Comparison of ENCODE assay signal across 8 cellular contexts in genomic region chr5:124745367-124746251, GRCh38. TPM values are rescaled to one million over a fixed set of nuclear protein-coding genes. Genes with fewer than 3 reads are reported as not detected.
DNase-seq lines count a peak whose midpoint lies in the region; ATAC-seq and TF ChIP-seq lines count a peak whose summit lies in the region.

No MANE protein-coding gene starts in this region.

- no peak overlapping the region for H3K4me3 Mint-ChIP-seq in activated CD4-positive, alpha-beta T cell treated with anti-CD3 and anti-CD28 coated beads for 36 hours

- 17% methylated on average over 2 of the region's 5 CpGs for WGBS in mesenchymal stem cell

- H3K9me3 ChIP-seq in mesenchymal stem cell (ENCODE audit: control insufficient read depth, low read length): no peaks in the 10 kb centered on the region

- no peak overlapping the region for H2AFZ ChIP-seq in mesenchymal stem cell (ENCODE audit: low read depth, low read length)

- peak overlapping the region; percentile 2 to 69 for H3K18ac ChIP-seq in mesenchymal stem cell (ENCODE audit: low read depth in 1 of 2, low read length in 2 of 2)

- peak overlapping the region; percentile 42 for H3K4me3 ChIP-seq in AG09309 (ENCODE audit: control insufficient read depth, low read depth, low read length)
- peak overlapping the region; percentile 61 for H3K4me3 ChIP-seq in LNCaP clone FGC (ENCODE audit: low read depth, low read length)
- H3K4me3 ChIP-seq in mesenchymal stem cell (ENCODE audit: insufficient read depth in 1 of 2, low read depth in 1 of 2, low read length in 2 of 2): peak overlapping the region; percentile 41 to 83

- no peaks in the 10 kb centered on the region for H3K36me3 Mint-ChIP-seq in activated CD4-positive, alpha-beta T cell treated with anti-CD3 and anti-CD28 coated beads for 36 hours (ENCODE audit: low read depth)

- POLR2A ChIA-PET in activated CD4-positive, alpha-beta T cell treated with anti-CD3 and anti-CD28 coated beads for 36 hours (lab: Charles Lee): no interaction called here

- H3K9ac ChIP-seq in mesenchymal stem cell (ENCODE audit: low read length): peak overlapping the region; percentile 95

- H2BK15ac ChIP-seq in mesenchymal stem cell (ENCODE audit: low read depth, poor library complexity, severe bottlenecking): no peak overlapping the region

- H3K27me3 Mint-ChIP-seq in activated CD4-positive, alpha-beta T cell treated with anti-CD3 and anti-CD28 coated beads for 36 hours: peaks cover 44% of the 10 kb centered on the region

- H4K8ac ChIP-seq in mesenchymal stem cell (ENCODE audit: low read length): no peak overlapping the region

- H3K23ac ChIP-seq in mesenchymal stem cell (ENCODE audit: low read length in 2 of 2): no peak overlapping the region

- peaks cover 32% of the 10 kb centered on the region for H3K4me1 Mint-ChIP-seq in activated CD4-positive, alpha-beta T cell treated with anti-CD3 and anti-CD28 coated beads for 36 hours

- H2BK12ac ChIP-seq in mesenchymal stem cell (ENCODE audit: low read length in 2 of 2): no peak overlapping the region

- peak overlapping the region; percentile 63 for H3K4me2 ChIP-seq in mesenchymal stem cell (ENCODE audit: low read length, poor library complexity, severe bottlenecking)

- intact Hi-C loops in activated CD4-positive, alpha-beta T cell treated with anti-CD3 and anti-CD28 coated beads for 36 hours (cut with DNase I, micrococcal nuclease): loop anchor here in 1 of 2 experiments (5.0 kb wide), 1 partner anchor 163 kb away; no protein-coding TSS in a partner anchor

- H3K27ac ChIP-seq in caudate nucleus (ENCODE audit: low read depth, low read length): peak overlapping the region; percentile 83
- H3K27ac ChIP-seq in mesenchymal stem cell (ENCODE audit: low read length, poor library complexity, severe bottlenecking): peak overlapping the region; percentile 97

- ATAC-seq in HG03457 (IDR thresholded peaks at IDR 0.05; ENCODE audit: unreplicated experiment): no peak
- ATAC-seq in activated CD4-positive, alpha-beta T cell treated with anti-CD3 and anti-CD28 coated beads for 36 hours: no peak
- no peak for ATAC-seq in GM21576 (IDR thresholded peaks at IDR 0.05; ENCODE audit: unreplicated experiment)

- H3K27me3 ChIP-seq in mesenchymal stem cell (ENCODE audit: control insufficient read depth in 1 of 2, insufficient read depth in 1 of 2, low read length in 2 of 2): no peaks in the 10 kb centered on the region

- H3K14ac ChIP-seq in mesenchymal stem cell (ENCODE audit: low read length in 2 of 2): no peak overlapping the region

- H2BK5ac ChIP-seq in mesenchymal stem cell (ENCODE audit: low read depth, low read length, poor library complexity, severe bottlenecking): peak overlapping the region; percentile 20

- H2BK120ac ChIP-seq in mesenchymal stem cell (ENCODE audit: low read depth, low read length): peak overlapping the region; percentile 36

- peaks cover 2% of the 10 kb centered on the region for H3K4me1 ChIP-seq in mesenchymal stem cell (ENCODE audit: control insufficient read depth, insufficient read depth, low read depth, low read length)

- DNase-seq in AG09309 (ENCODE audit: low read depth) (no peak), LNCaP clone FGC (ENCODE audit: low read depth) (no peak), caudate nucleus (lab: John Stamatoyannopoulos, UW) (no peak), mesenchymal stem cell (peak; percentile 58), anterior cingulate cortex (lab: John Stamatoyannopoulos, UW) (no peak)
- no peak for DNase-seq in activated CD4-positive, alpha-beta T cell treated with anti-CD3 and anti-CD28 coated beads for 36 hours

- CTCF ChIA-PET in activated CD4-positive, alpha-beta T cell treated with anti-CD3 and anti-CD28 coated beads for 36 hours (lab: Charles Lee): no interaction called here

- H4K91ac ChIP-seq in mesenchymal stem cell (ENCODE audit: low read length): no peak overlapping the region

- TF ChIP-seq CTCF in AG09309 (IDR thresholded peaks at IDR 0.05; ENCODE audit: control insufficient read depth, insufficient read depth, low read depth, low read length, missing control alignments): no peak
- no peak for TF ChIP-seq CTCF in LNCaP clone FGC (IDR thresholded peaks at IDR 0.05; ENCODE audit: control insufficient read depth, extremely low read depth, insufficient read depth)

- H3K9me3 Mint-ChIP-seq in activated CD4-positive, alpha-beta T cell treated with anti-CD3 and anti-CD28 coated beads for 36 hours (ENCODE audit: low read depth): no peaks in the 10 kb centered on the region

- H3K36me3 ChIP-seq in mesenchymal stem cell (ENCODE audit: control insufficient read depth in 1 of 2, insufficient read depth in 2 of 2, low read depth in 1 of 2, low read length in 2 of 2): no peaks in the 10 kb centered on the region

- no peak overlapping the region for H3K27ac Mint-ChIP-seq in activated CD4-positive, alpha-beta T cell treated with anti-CD3 and anti-CD28 coated beads for 36 hours

- H2AK5ac ChIP-seq in mesenchymal stem cell (ENCODE audit: low read length, severe bottlenecking): no peak overlapping the region

- H3K4ac ChIP-seq in mesenchymal stem cell (ENCODE audit: low read depth in 1 of 2, low read length in 2 of 2): peak overlapping the region in 1 of 2 experiments; percentile 40

- H3K79me1 ChIP-seq in mesenchymal stem cell (replicated peaks; ENCODE audit: low read length, poor library complexity, severe bottlenecking): no peaks in the 10 kb centered on the region

RNA-seq across cellular contexts. Expression of gene ZNF608, which starts 0.8 kb away (rescaled TPM):
- polyA plus RNA-seq in mesenchymal stem cell (2013, experiment 1 of 2): 29.0 TPM
- polyA plus RNA-seq in mesenchymal stem cell (2013, experiment 2 of 2): 27.7 TPM
- total RNA-seq in activated CD4-positive, alpha-beta T cell treated with anti-CD3 and anti-CD28 coated beads for 36 hours: not detected
